ENCODE assay signal across 11 cellular contexts in genomic region chr3:156519758-156520162, GRCh38. TPM values are rescaled to one million over a fixed set of nuclear protein-coding genes. Genes with fewer than 3 reads are reported as not detected.
DNase-seq lines count a peak whose midpoint lies in the region; ATAC-seq, FAIRE-seq and TF ChIP-seq lines count a peak whose summit lies in the region.
"Had no signal": no experiment of that assay in that cellular context is flagged by ENCODE, and none has a peak within 500 bp of the region (broad histone marks: within the 10 kb centered on the region; RNA-seq: fewer than 3 reads in every experiment).

No MANE protein-coding gene starts in this region.

- no peak for DNase-seq in activated T-cell treated with anti-CD3 and anti-CD28 coated beads, Interleukin-2, amount 50 U/mL, for 4 hours
- no peak for DNase-seq in activated T-cell treated with anti-CD3 and anti-CD28 coated beads, Interleukin-2, amount 50 U/mL, for 24 hours
- DNase-seq in small intestine: peak; percentile 27
- no peak for DNase-seq in midbrain (lab: John Stamatoyannopoulos, UW)
- DNase-seq in stimulated activated CD8-positive, alpha-beta memory T cell treated with anti-CD3 and anti-CD28 coated beads, Interleukin-4, amount 100 ng/mL, for 48 hours: no peak
- DNase-seq in sigmoid colon: no peak
- DNase-seq: activated effector memory CD4-positive, alpha-beta T cell treated with Interleukin-2 at 50 U/mL for 16 hours; head of caudate nucleus; mesendoderm had no signal

- peaks cover 10% of the 10 kb centered on the region for H3K27me3 Mint-ChIP-seq in activated T-cell treated with anti-CD3 and anti-CD28 coated beads, Interleukin-2, amount 50 U/mL, for 4 hours (ENCODE audit: low read depth)
- peaks cover 33% of the 10 kb centered on the region for H3K27me3 Mint-ChIP-seq in activated T-cell treated with anti-CD3 and anti-CD28 coated beads, Interleukin-2, amount 50 U/mL, for 24 hours

- peak; percentile 48 to 68 for ATAC-seq in activated T-cell treated with anti-CD3 and anti-CD28 coated beads, Interleukin-2, amount 50 U/mL, for 4 hours
- ATAC-seq in GM21529 (IDR thresholded peaks at IDR 0.05; ENCODE audit: unreplicated experiment) (peak; percentile 65), HG03139 (IDR thresholded peaks at IDR 0.05; ENCODE audit: unreplicated experiment) (peak; percentile 80)

- H3K36me3 ChIP-seq in small intestine (ENCODE audit: control insufficient read depth in 2 of 2, insufficient read depth in 2 of 2, low read length in 2 of 2) (no peaks in the 10 kb centered on the region), sigmoid colon (no peaks in the 10 kb centered on the region)

- no peak overlapping the region for H3K27ac Mint-ChIP-seq in activated T-cell treated with anti-CD3 and anti-CD28 coated beads, Interleukin-2, amount 50 U/mL, for 24 hours

- no peak for FAIRE-seq in small intestine (lab: Jason Lieb, UNC)

- H3K27me3 ChIP-seq in small intestine (ENCODE audit: control insufficient read depth in 2 of 2, insufficient read depth in 2 of 2, low read length in 2 of 2) (no peaks in the 10 kb centered on the region), sigmoid colon (no peaks in the 10 kb centered on the region)

- intact Hi-C loops in sigmoid colon (cut with DNase I): no loop called here

- H3K4me1 ChIP-seq in small intestine (ENCODE audit: control insufficient read depth in 2 of 2, insufficient read depth in 1 of 2, low read depth in 1 of 2, low read length in 1 of 2) (no peaks in the 10 kb centered on the region), sigmoid colon (peaks cover 0 to 27% (median 18%) of the 10 kb centered on the region in 4 donors)

- 9 to 49% (median 31%) methylated on average over 1 of the region's 1 CpG for WGBS in small intestine, 3 donors
- 80 to 81% methylated on average over 1 of the region's 1 CpG for WGBS in sigmoid colon, 2 donors

- H3K9me3 ChIP-seq in small intestine (ENCODE audit: control insufficient read depth, low read depth) (no peaks in the 10 kb centered on the region), sigmoid colon (no peaks in the 10 kb centered on the region)

- TF ChIP-seq EP300 in sigmoid colon (IDR thresholded peaks at IDR 0.05): no peak

- peaks cover 12% of the 10 kb centered on the region for H3K4me1 Mint-ChIP-seq in activated T-cell treated with anti-CD3 and anti-CD28 coated beads, Interleukin-2, amount 50 U/mL, for 4 hours (ENCODE audit: low read depth)
- peaks cover 25% of the 10 kb centered on the region for H3K4me1 Mint-ChIP-seq in activated T-cell treated with anti-CD3 and anti-CD28 coated beads, Interleukin-2, amount 50 U/mL, for 24 hours (ENCODE audit: low read depth)

- no peak for TF ChIP-seq CTCF in sigmoid colon (IDR thresholded peaks at IDR 0.05)

- H3K9me3 Mint-ChIP-seq in activated T-cell treated with anti-CD3 and anti-CD28 coated beads, Interleukin-2, amount 50 U/mL, for 4 hours: no peaks in the 10 kb centered on the region
- peaks cover 2% of the 10 kb centered on the region for H3K9me3 Mint-ChIP-seq in activated T-cell treated with anti-CD3 and anti-CD28 coated beads, Interleukin-2, amount 50 U/mL, for 24 hours

- H3K4me3 ChIP-seq in small intestine (ENCODE audit: low read depth in 1 of 2, low read length in 2 of 2) (no peak overlapping the region), sigmoid colon (no peak overlapping the region)

- peaks cover 1% of the 10 kb centered on the region for H3K36me3 Mint-ChIP-seq in activated T-cell treated with anti-CD3 and anti-CD28 coated beads, Interleukin-2, amount 50 U/mL, for 4 hours (ENCODE audit: insufficient read depth)
- no peaks in the 10 kb centered on the region for H3K36me3 Mint-ChIP-seq in activated T-cell treated with anti-CD3 and anti-CD28 coated beads, Interleukin-2, amount 50 U/mL, for 24 hours (ENCODE audit: low read depth)

- no peak overlapping the region for H3K27ac ChIP-seq in small intestine (ENCODE audit: low read depth in 1 of 2, low read length in 1 of 2)
- H3K27ac ChIP-seq in sigmoid colon: no peak overlapping the region

- no peak for TF ChIP-seq POLR2A in sigmoid colon (IDR thresholded peaks at IDR 0.05)

- no peak overlapping the region for H3K4me3 Mint-ChIP-seq in activated T-cell treated with anti-CD3 and anti-CD28 coated beads, Interleukin-2, amount 50 U/mL, for 4 hours
- H3K4me3 Mint-ChIP-seq in activated T-cell treated with anti-CD3 and anti-CD28 coated beads, Interleukin-2, amount 50 U/mL, for 24 hours: no peak overlapping the region

RNA-seq across cellular contexts. Expression of gene SSR3, which starts 35.2 kb away (rescaled TPM):
- total RNA-seq in activated T-cell treated with anti-CD3 and anti-CD28 coated beads, Interleukin-2, amount 50 U/mL, for 4 hours: 100 to 1,000 TPM; 133 to 153 (median 138) TPM
- polyA plus RNA-seq in small intestine (100 to 1,000 TPM in 1 of 3 donors, 10 to 100 TPM in 2; 31.3 to 140 (median 60.3) TPM), sigmoid colon (100 to 1,000 TPM in 1 of 3 donors, 10 to 100 TPM in 2; 59.2 to 102 (median 61.9) TPM)
- total RNA-seq in sigmoid colon: 100 to 1,000 TPM in 1 of 4 donors, 10 to 100 TPM in 3; 78.1 to 113 (median 90.4) TPM
